Comparison of ENCODE assay signal across 18 cellular contexts in the genomic region with DNA sequence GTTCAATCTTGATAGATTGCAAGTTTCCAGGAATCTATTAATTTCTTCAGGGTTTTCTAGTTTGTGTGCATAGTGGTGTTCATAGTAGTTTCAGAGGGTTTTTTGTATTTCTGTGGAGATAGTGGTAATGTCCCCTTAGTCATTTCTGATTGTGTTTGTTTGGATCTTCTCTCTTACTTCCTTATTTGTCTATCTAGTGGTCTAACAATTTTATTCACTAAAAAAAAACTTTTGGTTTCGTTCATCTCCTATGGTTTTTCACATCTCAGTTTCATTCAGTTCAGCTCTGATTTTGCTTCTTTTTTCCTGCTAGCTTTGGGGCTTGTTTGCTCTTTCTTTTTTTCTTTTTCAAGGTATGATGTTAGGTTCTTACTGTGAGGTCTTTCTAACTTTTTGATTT.
DNase-seq lines count a peak whose midpoint lies in the region; ATAC-seq lines count a peak whose summit lies in the region.
"Had no signal": no experiment of that assay in that cellular context is flagged by ENCODE, and none has a peak within 500 bp of the region (broad histone marks: within the 10 kb centered on the region; RNA-seq: fewer than 3 reads in every experiment).

No MANE protein-coding gene starts in this region.

- H3K9me3 Mint-ChIP-seq in activated naive CD8-positive, alpha-beta T cell treated with anti-CD3 and anti-CD28 coated beads for 36 hours, result peaks cover 40% of the 10 kb centered on the region
- peaks cover 26% of the 10 kb centered on the region for H3K9me3 Mint-ChIP-seq in activated naive CD8-positive, alpha-beta T cell treated with anti-CD3 and anti-CD28 coated beads, Interleukin-2, amount 50 U/mL, for 24 hours
- peaks cover 11 to 25% of the 10 kb centered on the region in 2 donors for H3K9me3 Mint-ChIP-seq in stimulated activated naive B cell treated with anti-CD40 and anti-IgM and Interleukin-4, amounts not matched to agents 10 μg/mL and 1 μg/mL and 100 μg/mL, for 72 hours

- no peak for DNase-seq in activated naive CD8-positive, alpha-beta T cell treated with anti-CD3 and anti-CD28 coated beads for 36 hours
- no peak for DNase-seq in activated naive CD8-positive, alpha-beta T cell treated with anti-CD3 and anti-CD28 coated beads, Interleukin-2, amount 50 U/mL, for 24 hours
- no peak for DNase-seq in stimulated activated naive B cell treated with anti-CD40 and anti-IgM and Interleukin-4, amounts not matched to agents 10 μg/mL and 1 μg/mL and 100 μg/mL, for 72 hours
- DNase-seq in Kasumi-1 (lab: John Stamatoyannopoulos, UW) (no peak), foreskin melanocyte (no peak)
- DNase-seq: 8988T; activated CD4-positive, alpha-beta T cell treated with anti-CD3 and anti-CD28 coated beads for 48 hours; DMS79 treated with DMSO at 0.1 percent for 48 hours; lower lobe of right lung; naive thymus-derived CD4-positive, alpha-beta T cell; NCI-H1436 treated with DMSO at 0.1 percent for 48 hours; NCI-H446; psoas muscle had no signal

- H3K27me3 Mint-ChIP-seq in activated naive CD8-positive, alpha-beta T cell treated with anti-CD3 and anti-CD28 coated beads for 36 hours, result no peaks in the 10 kb centered on the region
- no peaks in the 10 kb centered on the region for H3K27me3 Mint-ChIP-seq in activated naive CD8-positive, alpha-beta T cell treated with anti-CD3 and anti-CD28 coated beads, Interleukin-2, amount 50 U/mL, for 24 hours
- H3K27me3 Mint-ChIP-seq in stimulated activated naive B cell treated with anti-CD40 and anti-IgM and Interleukin-4, amounts not matched to agents 10 μg/mL and 1 μg/mL and 100 μg/mL, for 72 hours, result peaks cover 27 to 45% of the 10 kb centered on the region in 2 donors

- H3K27ac Mint-ChIP-seq in activated naive CD8-positive, alpha-beta T cell treated with anti-CD3 and anti-CD28 coated beads for 36 hours, result peak overlapping the region; percentile 43
- H3K27ac Mint-ChIP-seq in activated naive CD8-positive, alpha-beta T cell treated with anti-CD3 and anti-CD28 coated beads, Interleukin-2, amount 50 U/mL, for 24 hours, result no peak overlapping the region
- H3K27ac Mint-ChIP-seq in stimulated activated naive B cell treated with anti-CD40 and anti-IgM and Interleukin-4, amounts not matched to agents 10 μg/mL and 1 μg/mL and 100 μg/mL, for 72 hours, result no peak overlapping the region
- H3K27ac Mint-ChIP-seq: CD14-positive monocyte; naive thymus-derived CD4-positive, alpha-beta T cell had no signal

- H3K4me3 Mint-ChIP-seq in activated naive CD8-positive, alpha-beta T cell treated with anti-CD3 and anti-CD28 coated beads for 36 hours, result no peak overlapping the region
- H3K4me3 Mint-ChIP-seq in activated naive CD8-positive, alpha-beta T cell treated with anti-CD3 and anti-CD28 coated beads, Interleukin-2, amount 50 U/mL, for 24 hours, result no peak overlapping the region
- no peak overlapping the region for H3K4me3 Mint-ChIP-seq in stimulated activated naive B cell treated with anti-CD40 and anti-IgM and Interleukin-4, amounts not matched to agents 10 μg/mL and 1 μg/mL and 100 μg/mL, for 72 hours
- H3K4me3 Mint-ChIP-seq: CD14-positive monocyte; naive thymus-derived CD4-positive, alpha-beta T cell had no signal

- peaks cover 17% of the 10 kb centered on the region for H3K4me1 Mint-ChIP-seq in activated naive CD8-positive, alpha-beta T cell treated with anti-CD3 and anti-CD28 coated beads for 36 hours
- H3K4me1 Mint-ChIP-seq in activated naive CD8-positive, alpha-beta T cell treated with anti-CD3 and anti-CD28 coated beads, Interleukin-2, amount 50 U/mL, for 24 hours, result peaks cover 9% of the 10 kb centered on the region
- peaks cover 6 to 7% of the 10 kb centered on the region in 2 donors for H3K4me1 Mint-ChIP-seq in stimulated activated naive B cell treated with anti-CD40 and anti-IgM and Interleukin-4, amounts not matched to agents 10 μg/mL and 1 μg/mL and 100 μg/mL, for 72 hours
- H3K4me1 Mint-ChIP-seq: CD14-positive monocyte; naive thymus-derived CD4-positive, alpha-beta T cell had no signal

- ATAC-seq in activated naive CD8-positive, alpha-beta T cell treated with anti-CD3 and anti-CD28 coated beads, Interleukin-2, amount 50 U/mL, for 24 hours, result no peak
- ATAC-seq in GM21737 (IDR thresholded peaks at IDR 0.05; ENCODE audit: unreplicated experiment), result peak; percentile 65
- peak; percentile 75 for ATAC-seq in HG03175 (IDR thresholded peaks at IDR 0.05; ENCODE audit: unreplicated experiment)
- ATAC-seq in stimulated activated naive B cell treated with anti-CD40 and anti-IgM and Interleukin-4, amounts not matched to agents 10 μg/mL and 1 μg/mL and 100 μg/mL, for 72 hours (replicated peaks), result peak; percentile 93 to 95
- no peak for ATAC-seq in HG03095 (IDR thresholded peaks at IDR 0.05; ENCODE audit: unreplicated experiment)
- ATAC-seq: gastroesophageal sphincter; lower lobe of right lung; naive thymus-derived CD4-positive, alpha-beta T cell; psoas muscle had no signal

- H3K36me3 Mint-ChIP-seq in activated naive CD8-positive, alpha-beta T cell treated with anti-CD3 and anti-CD28 coated beads for 36 hours, result peaks cover 53% of the 10 kb centered on the region
- H3K36me3 Mint-ChIP-seq in activated naive CD8-positive, alpha-beta T cell treated with anti-CD3 and anti-CD28 coated beads, Interleukin-2, amount 50 U/mL, for 24 hours (ENCODE audit: low read depth), result no peaks in the 10 kb centered on the region
- H3K36me3 Mint-ChIP-seq in stimulated activated naive B cell treated with anti-CD40 and anti-IgM and Interleukin-4, amounts not matched to agents 10 μg/mL and 1 μg/mL and 100 μg/mL, for 72 hours, result no peaks in the 10 kb centered on the region
- H3K36me3 Mint-ChIP-seq: CD14-positive monocyte had no signal

Comparison
In these comparisons a context has a peak if more than half of its experiments do, and no peak if none do; other contexts are left out.
1. ATAC-seq: peak in GM21737 (single experiment), HG03175 (single experiment) and stimulated activated naive B cell treated with anti-CD40 and anti-IgM and Interleukin-4, amounts not matched to agents 10 μg/mL and 1 μg/mL and 100 μg/mL, for 72 hours (2 of 2); none in activated naive CD8-positive, alpha-beta T cell treated with anti-CD3 and anti-CD28 coated beads, Interleukin-2, amount 50 U/mL, for 24 hours (single experiment) and HG03095 (single experiment).